ENCODE assay signal across 7 cellular contexts in genomic region chrX:21479695-21480280, GRCh38.
DNase-seq lines count a peak whose midpoint lies in the region; ATAC-seq, FAIRE-seq and TF ChIP-seq lines count a peak whose summit lies in the region.

No MANE protein-coding gene starts in this region.

- no peaks in the 10 kb centered on the region for H4K20me1 ChIP-seq in HepG2 (ENCODE audit: insufficient read depth, low read length)

- no peak overlapping the region for H3K4me2 ChIP-seq in HepG2 (ENCODE audit: low read depth, low read length)

- no peak for TF ChIP-seq EP300 in HepG2 (IDR thresholded peaks at IDR 0.05; ENCODE audit: low read depth in 2 of 2, low read length in 2 of 2)
- no peak for TF ChIP-seq EP300 in HepG2 (CRISPR knock-in tag; IDR thresholded peaks at IDR 0.05; ENCODE audit: borderline replicate concordance)

- H3K9me3 ChIP-seq in breast epithelium, result no peaks in the 10 kb centered on the region
- no peaks in the 10 kb centered on the region for H3K9me3 ChIP-seq in HepG2 (ENCODE audit: low read length)
- H3K9me3 ChIP-seq in esophagus squamous epithelium, result no peaks in the 10 kb centered on the region

- H3K27me3 ChIP-seq in breast epithelium (peaks cover 0 to 8% of the 10 kb centered on the region in 2 donors), HepG2 (ENCODE audit: control insufficient read depth in 1 of 2, insufficient read depth in 2 of 2, low read length in 2 of 2) (no peaks in the 10 kb centered on the region), esophagus squamous epithelium (no peaks in the 10 kb centered on the region)

- TF ChIP-seq POLR2A in breast epithelium (IDR thresholded peaks at IDR 0.05), result no peak
- no peak for TF ChIP-seq POLR2A in HepG2 (IDR thresholded peaks at IDR 0.05; ENCODE audit: insufficient read depth in 1 of 2, low read depth in 2 of 2, low read length in 2 of 2)
- no peak for TF ChIP-seq POLR2A in esophagus squamous epithelium (IDR thresholded peaks at IDR 0.05)

- FAIRE-seq in HepG2 (lab: Jason Lieb, UNC), result peak; percentile 26

- H3K27ac ChIP-seq in breast epithelium, result no peak overlapping the region
- no peak overlapping the region for H3K27ac ChIP-seq in HepG2 (ENCODE audit: extremely low read length, insufficient read depth, low read length)
- H3K27ac ChIP-seq in esophagus squamous epithelium, result no peak overlapping the region

- 0% methylated on average over 2 of the region's 3 CpGs for WGBS in HepG2 (ENCODE audit: low lambda C conversion rate)
- WGBS in esophagus squamous epithelium, 2 donors, result 28 to 43% methylated on average over 2 to 3 of the region's 3 CpGs

- no TSS peak for BruUV-seq in HepG2 (replicated peaks; lab: Mats Ljungman, UMichigan)

- H3K9ac ChIP-seq in HepG2 (ENCODE audit: insufficient read depth, low read depth, low read length), result no peak overlapping the region

- H3K79me2 ChIP-seq in HepG2 (ENCODE audit: insufficient read depth, low read length), result no peaks in the 10 kb centered on the region

- TF ChIP-seq CTCF in breast epithelium (IDR thresholded peaks at IDR 0.05) (peak in 2 of 3 donors; percentile 39 to 45), HepG2 (CRISPR knock-in tag; IDR thresholded peaks at IDR 0.05) (peak; percentile 66), esophagus squamous epithelium (IDR thresholded peaks at IDR 0.05) (peak in 3 of 6 experiments; percentile 25 to 37 (median 31))

- peak; percentile 95 for ATAC-seq in GM19395 (IDR thresholded peaks at IDR 0.05; ENCODE audit: unreplicated experiment)
- ATAC-seq in HG03378 (IDR thresholded peaks at IDR 0.05; ENCODE audit: unreplicated experiment), result peak; percentile 91
- ATAC-seq in HepG2, result peak; percentile 89

- DNase-seq in EH (ENCODE audit: low read depth), result peak; percentile 59
- peak; percentile 20 for DNase-seq in NCI-H524 treated with DMSO at 0.1 percent for 48 hours (lab: John Stamatoyannopoulos, UW)
- DNase-seq in breast epithelium (ENCODE audit: low spot score in 2 of 2), result no peak
- DNase-seq in HepG2 (ENCODE audit: low spot score), result peak; percentile 48
- no peak for DNase-seq in esophagus squamous epithelium (lab: John Stamatoyannopoulos, UW)

- CTCF ChIA-PET in HepG2 (lab: Yijun Ruan, JAX; ENCODE audit: low intra/inter-chr PET ratio, low total read pairs), result no interaction called here

- intact Hi-C loops in breast epithelium (cut with DNase I; ENCODE audit: low total_unique reads) (loop anchor here (5.0 to 10.0 kb wide), 2 partner anchors 962 to 1505 kb away; no protein-coding TSS in a partner anchor), HepG2 (cut with micrococcal nuclease; ENCODE audit: unreplicated experiment) (loop anchor here (5.0 kb wide), 2 partner anchors 248 to 952 kb away; no protein-coding TSS in a partner anchor), esophagus squamous epithelium (cut with DNase I) (no loop called here)

- H3K4me1 ChIP-seq in breast epithelium, result no peaks in the 10 kb centered on the region
- H3K4me1 ChIP-seq in HepG2 (ENCODE audit: insufficient read depth, low read length), result no peaks in the 10 kb centered on the region
- no peaks in the 10 kb centered on the region for H3K4me1 ChIP-seq in esophagus squamous epithelium

- H3K4me3 ChIP-seq in breast epithelium (no peak overlapping the region), HepG2 (replicated peaks in 1 of 3; ENCODE audit: insufficient read depth in 1 of 3, low read depth in 2 of 3, low read length in 3 of 3) (no peak overlapping the region), esophagus squamous epithelium (no peak overlapping the region)

- H3K36me3 ChIP-seq in breast epithelium, result no peaks in the 10 kb centered on the region
- no peaks in the 10 kb centered on the region for H3K36me3 ChIP-seq in HepG2 (replicated peaks in 1 of 2; ENCODE audit: control insufficient read depth in 1 of 2, insufficient read depth in 2 of 2, low read length in 2 of 2)
- H3K36me3 ChIP-seq in esophagus squamous epithelium, result no peaks in the 10 kb centered on the region

- no peak for TF ChIP-seq RAD21 in HepG2 (CRISPR knock-in tag; IDR thresholded peaks at IDR 0.05)

- H2AFZ ChIP-seq in HepG2 (ENCODE audit: low read length), result no peak overlapping the region

- in situ Hi-C loops in HepG2 (cut with HindIII; ENCODE audit: extremely low pct_ligation_motif_present, low pct_unique_long_range_greater_than_20kb), result loop anchor here (25.0 kb wide), 1 partner anchor 942 kb away; no protein-coding TSS in a partner anchor

- POLR2A ChIA-PET in HepG2 (lab: Yijun Ruan, JAX), result no interaction called here

TF ChIP-seq in HepG2, 621 proteins besides CTCF, POLR2A, EP300 and RAD21:
- no peak for TF ChIP-seq ZNF530 (CRISPR knock-in tag; IDR thresholded peaks at IDR 0.05; ENCODE audit: low read depth)
- TF ChIP-seq SMC3 (IDR thresholded peaks at IDR 0.05; ENCODE audit: low read length), result peak; percentile 5; the same call in 1 of the 2 replicates
- TF ChIP-seq TBP (CRISPR knock-in tag; IDR thresholded peaks at IDR 0.05), result no peak
- TF ChIP-seq ZBTB44 (CRISPR knock-in tag; IDR thresholded peaks at IDR 0.05), result no peak
- no peak for TF ChIP-seq ATRX (CRISPR knock-in tag; IDR thresholded peaks at IDR 0.05; ENCODE audit: borderline replicate concordance)
- TF ChIP-seq MAFF (IDR thresholded peaks at IDR 0.05; ENCODE audit: low read depth, low read length), result 0 out of 2 replicates have a peak, but pooled peaks have one; percentile 14
- TF ChIP-seq STAG1 (CRISPR knock-in tag; IDR thresholded peaks at IDR 0.05), result peak; percentile 68
- TF ChIP-seq PRDM15 (CRISPR knock-in tag; IDR thresholded peaks at IDR 0.05), result no peak
- no peak for TF ChIP-seq MXI1 (IDR thresholded peaks at IDR 0.05; ENCODE audit: borderline replicate concordance, low read depth, low read length)

Comparison
In these comparisons a context has a peak if more than half of its experiments do, and no peak if none do; other contexts are left out.
1. DNase-seq: peak in EH (single experiment), NCI-H524 treated with DMSO at 0.1 percent for 48 hours (single experiment) and HepG2 (single experiment); none in breast epithelium (0 of 2) and esophagus squamous epithelium (single experiment).
2. Peak in every context shown above with its lines, with median percentiles within 50 percentile points of each other: ATAC-seq.